Comparison of ENCODE assay signal across 8 cellular contexts in the genomic region with DNA sequence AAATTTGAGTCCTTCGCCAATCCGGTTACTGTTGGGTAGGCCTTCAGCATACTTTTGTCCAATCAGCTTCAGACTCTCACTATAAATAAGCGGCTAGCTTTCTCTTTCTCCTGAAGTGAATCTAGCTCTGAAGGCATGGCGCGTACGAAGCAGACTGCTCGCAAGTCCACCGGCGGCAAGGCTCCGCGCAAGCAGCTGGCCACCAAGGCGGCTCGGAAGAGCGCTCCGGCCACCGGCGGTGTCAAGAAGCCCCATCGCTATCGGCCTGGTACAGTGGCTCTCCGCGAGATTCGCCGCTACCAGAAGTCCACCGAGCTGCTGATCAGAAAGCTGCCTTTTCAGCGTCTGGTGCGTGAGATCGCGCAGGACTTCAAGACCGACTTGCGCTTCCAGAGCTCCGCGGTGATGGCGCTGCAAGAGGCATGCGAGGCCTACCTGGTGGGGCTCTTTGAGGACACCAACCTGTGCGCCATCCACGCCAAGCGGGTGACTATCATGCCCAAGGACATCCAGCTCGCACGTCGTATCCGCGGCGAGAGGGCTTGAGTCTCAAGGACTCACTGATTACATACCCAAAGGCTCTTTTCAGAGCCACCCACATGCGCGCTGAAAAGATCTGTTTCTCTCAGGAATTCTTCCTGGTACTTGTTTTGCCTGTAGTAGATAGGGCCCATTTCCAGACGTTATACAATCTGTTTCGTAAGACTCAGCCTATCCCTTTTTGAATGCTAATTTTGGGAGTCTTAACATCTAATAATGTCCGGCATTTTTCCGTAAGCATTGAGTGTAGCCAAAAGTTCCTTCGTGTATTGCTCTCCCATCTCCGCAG.
DNase-seq lines count a peak whose midpoint lies in the region; ATAC-seq and TF ChIP-seq lines count a peak whose summit lies in the region.

No MANE protein-coding gene starts in this region.

- peak; percentile 97 for TF ChIP-seq POLR2A in prostate gland (IDR thresholded peaks at IDR 0.05)

- intact Hi-C loops in prostate gland (cut with DNase I) = no loop called here

- ATAC-seq in HG02623 (IDR thresholded peaks at IDR 0.05; ENCODE audit: unreplicated experiment) = peak; percentile 21

- 2% methylated on average over 43 of the region's 51 CpGs for WGBS in prostate gland

- DNase-seq in GM10248 (ENCODE audit: extremely low spot score) = peak; percentile 77
- peak; percentile 98 for DNase-seq in NCI-H1105 treated with DMSO at 0.1 percent for 48 hours (lab: John Stamatoyannopoulos, UW)
- peak; percentile 96 for DNase-seq in SW480 (ENCODE audit: low spot score)
- DNase-seq in anterior cingulate cortex (lab: John Stamatoyannopoulos, UW) = peak in 38 of 58 donors; percentile 7 to 79 (median 41)
- DNase-seq in right atrium auricular region (ENCODE audit: low spot score) = peak; percentile 75
- peak; percentile 93 for DNase-seq in prostate gland (ENCODE audit: low spot score)
- DNase-seq in NCI-H1694 treated with DMSO at 0.1 percent for 48 hours (lab: John Stamatoyannopoulos, UW) = no peak

- peaks cover 0 to 4% of the 10 kb centered on the region in 2 donors for H3K4me1 ChIP-seq in right atrium auricular region
- H3K4me1 ChIP-seq in prostate gland (replicated peaks) = no peaks in the 10 kb centered on the region

- H3K4me3 ChIP-seq in right atrium auricular region (peak overlapping the region; percentile 56 to 58), prostate gland (peak overlapping the region; percentile 46 to 58)

- TF ChIP-seq CTCF in GM10248 (IDR thresholded peaks at IDR 0.05; ENCODE audit: control extremely low read depth, extremely low read depth, low read depth, missing control alignments) (peak; percentile 21), right atrium auricular region (IDR thresholded peaks at IDR 0.05) (peak in 1 of 2 donors; percentile 12), prostate gland (IDR thresholded peaks at IDR 0.05) (peak in 1 of 4 experiments; percentile 28)

- H3K27ac ChIP-seq in right atrium auricular region (peak overlapping the region; percentile 82 to 88), prostate gland (peak overlapping the region; percentile 89 to 90)

- CTCF ChIA-PET in GM10248 (lab: Yijun Ruan, JAX) = interaction anchor here (0.8 to 10.2 kb wide), 16 partner anchors 8 to 633 kb away, joined by 3 to 101 read pairs (median 4); a partner anchor contains a TSS

- no peaks in the 10 kb centered on the region for H3K36me3 ChIP-seq in right atrium auricular region
- H3K36me3 ChIP-seq in prostate gland = no peaks in the 10 kb centered on the region

- H3K9me3 ChIP-seq in right atrium auricular region (no peaks in the 10 kb centered on the region), prostate gland (no peaks in the 10 kb centered on the region)

- POLR2A ChIA-PET in GM10248 (lab: Yijun Ruan, JAX) = interaction anchor here (0.5 to 6.3 kb wide), 33 partner anchors 9 to 1784 kb away, joined by 3 to 195 read pairs (median 6); a partner anchor contains a TSS

- H3K27me3 ChIP-seq in right atrium auricular region (no peaks in the 10 kb centered on the region), prostate gland (replicated peaks; ENCODE audit: insufficient read depth) (no peaks in the 10 kb centered on the region)
